In genomic region chr1:25695066-25695990, GRCh38 we compare ENCODE assay signal across 9 cellular contexts.
DNase-seq lines count a peak whose midpoint lies in the region; ATAC-seq and TF ChIP-seq lines count a peak whose summit lies in the region.
"Had no signal": no experiment of that assay in that cellular context is flagged by ENCODE, and none has a peak within 500 bp of the region (broad histone marks: within the 10 kb centered on the region; RNA-seq: fewer than 3 reads in every experiment).

No MANE protein-coding gene starts in this region.

- ATAC-seq in GM23338 (peak; percentile 79), foreskin keratinocyte (no peak), HG03378 (IDR thresholded peaks at IDR 0.05; ENCODE audit: unreplicated experiment) (no peak)

- H3K4me1 Mint-ChIP-seq in GM23338: peaks cover 38% of the 10 kb centered on the region
- H3K4me1 Mint-ChIP-seq in activated T-helper 2 cell treated with anti-CD3 and anti-CD28 coated beads, Interferon-gamma antibody, Interleukin-2, Interleukin-4, amounts not matched to agents 10 μg/mL and 5 μg/mL and 100 μg/mL, durations not matched to agents 14 hours and 24 hours and 36 hours (ENCODE audit: low read depth): peaks cover 27% of the 10 kb centered on the region

- TF ChIP-seq CTCF in GM23338 (conservative IDR thresholded peaks at IDR 0.05; ENCODE audit: low read depth in 2 of 2): peak; percentile 48 to 73
- peak; percentile 13 for TF ChIP-seq CTCF in foreskin keratinocyte (conservative IDR thresholded peaks at IDR 0.05)
- TF ChIP-seq CTCF in parathyroid adenoma (IDR thresholded peaks at IDR 0.05): peak; percentile 26

- in situ Hi-C loops in SK-MEL-5 (cut with HindIII; ENCODE audit: low pct_unique_long_range_greater_than_20kb, low sequenced_read_pairs): no loop called here

- peak overlapping the region; percentile 1; the same call in 1 of the 2 replicates for H2AFZ ChIP-seq in GM23338
- peak overlapping the region; percentile 47 for H2AFZ ChIP-seq in parathyroid adenoma

- no peak overlapping the region for H3K9ac ChIP-seq in parathyroid adenoma

- intact Hi-C loops in activated T-helper 2 cell treated with anti-CD3 and anti-CD28 coated beads, Interferon-gamma antibody, Interleukin-2, Interleukin-4, amounts not matched to agents 10 μg/mL and 5 μg/mL and 100 μg/mL, durations not matched to agents 14 hours and 24 hours and 36 hours (cut with micrococcal nuclease): loop anchor here (5.0 kb wide), 1 partner anchor 73 kb away; no protein-coding TSS in a partner anchor

- H3K27ac Mint-ChIP-seq in GM23338: peak overlapping the region; percentile 56
- H3K27ac Mint-ChIP-seq in activated T-helper 2 cell treated with anti-CD3 and anti-CD28 coated beads, Interferon-gamma antibody, Interleukin-2, Interleukin-4, amounts not matched to agents 10 μg/mL and 5 μg/mL and 100 μg/mL, durations not matched to agents 14 hours and 24 hours and 36 hours: no peak overlapping the region

- peaks cover 11% of the 10 kb centered on the region for H3K27me3 Mint-ChIP-seq in GM23338 (ENCODE audit: insufficient read depth, low read depth, poor library complexity)
- peaks cover 64% of the 10 kb centered on the region for H3K27me3 Mint-ChIP-seq in activated T-helper 2 cell treated with anti-CD3 and anti-CD28 coated beads, Interferon-gamma antibody, Interleukin-2, Interleukin-4, amounts not matched to agents 10 μg/mL and 5 μg/mL and 100 μg/mL, durations not matched to agents 14 hours and 24 hours and 36 hours (ENCODE audit: low read depth)

- peaks cover 9% of the 10 kb centered on the region for H3F3A ChIP-seq in GM23338 (replicated peaks; ENCODE audit: low read depth)

- H4K20me1 ChIP-seq in GM23338 (replicated peaks; ENCODE audit: insufficient read depth): no peaks in the 10 kb centered on the region

- H3K9me3 ChIP-seq in parathyroid adenoma (ENCODE audit: control insufficient read depth, low read length): no peaks in the 10 kb centered on the region
- H3K9me3 ChIP-seq in effector memory CD4-positive, alpha-beta T cell (ENCODE audit: control insufficient read depth, low read length): no peaks in the 10 kb centered on the region

- H3K4me3 Mint-ChIP-seq in GM23338: no peak overlapping the region
- H3K4me3 Mint-ChIP-seq in activated T-helper 2 cell treated with anti-CD3 and anti-CD28 coated beads, Interferon-gamma antibody, Interleukin-2, Interleukin-4, amounts not matched to agents 10 μg/mL and 5 μg/mL and 100 μg/mL, durations not matched to agents 14 hours and 24 hours and 36 hours (ENCODE audit: low read depth): no peak overlapping the region

- H3K79me2 ChIP-seq in GM23338 (replicated peaks; ENCODE audit: insufficient read depth) (no peaks in the 10 kb centered on the region), parathyroid adenoma (no peaks in the 10 kb centered on the region)

- no peaks in the 10 kb centered on the region for H3K9me2 ChIP-seq in GM23338 (ENCODE audit: insufficient read depth)

- no peak overlapping the region for H3K4me3 ChIP-seq in GM23338
- H3K4me3 ChIP-seq in parathyroid adenoma (ENCODE audit: low read depth, low read length): peak overlapping the region; percentile 7
- H3K4me3 ChIP-seq in effector memory CD4-positive, alpha-beta T cell (ENCODE audit: insufficient read depth, low read depth, low read length, poor library complexity, severe bottlenecking): no peak overlapping the region
- H3K4me3 ChIP-seq: SK-N-MC had no signal

- peak; percentile 88 for DNase-seq in GM23338 (ENCODE audit: low spot score)
- peak; percentile 71 for DNase-seq in SK-MEL-5 (ENCODE audit: low read depth, low spot score)
- peak; percentile 59 to 77 for DNase-seq in foreskin keratinocyte
- DNase-seq in activated T-helper 2 cell treated with anti-CD3 and anti-CD28 coated beads, Interferon-gamma antibody, Interleukin-2, Interleukin-4, amounts not matched to agents 10 μg/mL and 5 μg/mL and 100 μg/mL, durations not matched to agents 14 hours and 24 hours and 36 hours (ENCODE audit: low spot score): no peak
- DNase-seq in effector memory CD4-positive, alpha-beta T cell: no peak
- no peak for DNase-seq in cerebellar nuclear complex (lab: John Stamatoyannopoulos, UW)

- H3K9me3 Mint-ChIP-seq in GM23338: no peaks in the 10 kb centered on the region
- H3K9me3 Mint-ChIP-seq in activated T-helper 2 cell treated with anti-CD3 and anti-CD28 coated beads, Interferon-gamma antibody, Interleukin-2, Interleukin-4, amounts not matched to agents 10 μg/mL and 5 μg/mL and 100 μg/mL, durations not matched to agents 14 hours and 24 hours and 36 hours: no peaks in the 10 kb centered on the region

- H3K4me2 ChIP-seq in GM23338 (peak overlapping the region; percentile 6; the same call in 1 of the 2 replicates), parathyroid adenoma (ENCODE audit: low read length) (peak overlapping the region; percentile 39)

- no peaks in the 10 kb centered on the region for H3K36me3 ChIP-seq in GM23338 (ENCODE audit: insufficient read depth)
- H3K36me3 ChIP-seq in parathyroid adenoma (ENCODE audit: control insufficient read depth, insufficient read depth, low read length): no peaks in the 10 kb centered on the region
- H3K36me3 ChIP-seq in effector memory CD4-positive, alpha-beta T cell (ENCODE audit: control insufficient read depth, insufficient read depth, low read length): no peaks in the 10 kb centered on the region

- H3K27me3 ChIP-seq in GM23338 (ENCODE audit: insufficient read depth): no peaks in the 10 kb centered on the region
- H3K27me3 ChIP-seq in foreskin keratinocyte: no peaks in the 10 kb centered on the region
- H3K27me3 ChIP-seq in parathyroid adenoma (ENCODE audit: control insufficient read depth, insufficient read depth, low read length): no peaks in the 10 kb centered on the region
- H3K27me3 ChIP-seq in effector memory CD4-positive, alpha-beta T cell (replicated peaks; ENCODE audit: control insufficient read depth, insufficient read depth, low read length, poor library complexity, severe bottlenecking): no peaks in the 10 kb centered on the region

- H3K4me1 ChIP-seq in GM23338 (ENCODE audit: insufficient read depth): peaks cover 27% of the 10 kb centered on the region
- peaks cover 5% of the 10 kb centered on the region for H3K4me1 ChIP-seq in foreskin keratinocyte
- H3K4me1 ChIP-seq in parathyroid adenoma: peaks cover 12% of the 10 kb centered on the region
- H3K4me1 ChIP-seq in effector memory CD4-positive, alpha-beta T cell (ENCODE audit: control insufficient read depth, insufficient read depth, low read length, poor library complexity, severe bottlenecking): peaks cover 6% of the 10 kb centered on the region

- H3K27ac ChIP-seq in GM23338 (ENCODE audit: low read depth): no peak overlapping the region
- peak overlapping the region; percentile 50 for H3K27ac ChIP-seq in foreskin keratinocyte
- peak overlapping the region; percentile 64 for H3K27ac ChIP-seq in parathyroid adenoma
- H3K27ac ChIP-seq in effector memory CD4-positive, alpha-beta T cell (ENCODE audit: insufficient read depth, low read length, poor library complexity, severe bottlenecking): no peak overlapping the region

- no peaks in the 10 kb centered on the region for H3K36me3 Mint-ChIP-seq in GM23338 (ENCODE audit: low read depth)
- H3K36me3 Mint-ChIP-seq in activated T-helper 2 cell treated with anti-CD3 and anti-CD28 coated beads, Interferon-gamma antibody, Interleukin-2, Interleukin-4, amounts not matched to agents 10 μg/mL and 5 μg/mL and 100 μg/mL, durations not matched to agents 14 hours and 24 hours and 36 hours (ENCODE audit: low read depth): no peaks in the 10 kb centered on the region

TF ChIP-seq in GM23338, 12 proteins besides CTCF, POLR2A, EP300 and RAD21 (continues in another document):
- no peak for TF ChIP-seq REST (IDR thresholded peaks at IDR 0.05; ENCODE audit: unreplicated experiment)
- no peak for TF ChIP-seq NANOG (IDR thresholded peaks at IDR 0.05; ENCODE audit: borderline replicate concordance)

Comparison
In these comparisons a context has a peak if more than half of its experiments do, and no peak if none do; other contexts are left out.
1. DNase-seq: peak in GM23338 (single experiment), SK-MEL-5 (single experiment) and foreskin keratinocyte (2 of 2); none in activated T-helper 2 cell treated with anti-CD3 and anti-CD28 coated beads, Interferon-gamma antibody, Interleukin-2, Interleukin-4, amounts not matched to agents 10 μg/mL and 5 μg/mL and 100 μg/mL, durations not matched to agents 14 hours and 24 hours and 36 hours (single experiment), effector memory CD4-positive, alpha-beta T cell (0 of 3) and cerebellar nuclear complex (0 of 2).
2. H3K27ac ChIP-seq: peak in foreskin keratinocyte (single experiment) and parathyroid adenoma (single experiment); none in GM23338 (single experiment) and effector memory CD4-positive, alpha-beta T cell (single experiment).
3. Peak in every context shown above with its lines, with median percentiles within 50 percentile points of each other: CTCF ChIP-seq.